In genomic region chr17:44219126-44219635, GRCh38 we compare ENCODE assay signal across 8 cellular contexts. TPM values are rescaled to one million over a fixed set of nuclear protein-coding genes. Genes with fewer than 3 reads are reported as not detected.
DNase-seq lines count a peak whose midpoint lies in the region; ATAC-seq and TF ChIP-seq lines count a peak whose summit lies in the region.

No MANE protein-coding gene starts in this region.

- peak overlapping the region; percentile 13 for H3K4me3 Mint-ChIP-seq in activated CD4-positive, alpha-beta memory T cell treated with anti-CD3 and anti-CD28 coated beads, Interleukin-2, amount 10 ng/mL, durations not matched to agents 7 days and 5 days
- H3K4me3 Mint-ChIP-seq in endothelial cell (ENCODE audit: unreplicated experiment): no peak overlapping the region

- peak; percentile 49 for TF ChIP-seq CTCF in endothelial cell (IDR thresholded peaks at IDR 0.05; ENCODE audit: unreplicated experiment)

- H3K27me3 Mint-ChIP-seq in activated CD4-positive, alpha-beta memory T cell treated with anti-CD3 and anti-CD28 coated beads, Interleukin-2, amount 10 ng/mL, durations not matched to agents 7 days and 5 days: no peaks in the 10 kb centered on the region
- H3K27me3 Mint-ChIP-seq in endothelial cell (ENCODE audit: unreplicated experiment): peaks cover 26% of the 10 kb centered on the region

- DNase-seq in activated gamma-delta T cell treated with Interleukin-2 at 50 U/mL for 16 hours (peak; percentile 60), activated gamma-delta T cell (lab: John Stamatoyannopoulos, UW) (no peak), NCI-H2227 (lab: John Stamatoyannopoulos, UW; ENCODE audit: unreplicated experiment) (peak; percentile 81), endothelial cell (ENCODE audit: low spot score) (peak; percentile 79), superior temporal gyrus (ENCODE audit: extremely low spot score) (peak; percentile 31)
- peak; percentile 75 for DNase-seq in activated CD4-positive, alpha-beta memory T cell treated with anti-CD3 and anti-CD28 coated beads, Interleukin-2, amount 10 ng/mL, durations not matched to agents 7 days and 5 days

- H3K4me1 Mint-ChIP-seq in activated CD4-positive, alpha-beta memory T cell treated with anti-CD3 and anti-CD28 coated beads, Interleukin-2, amount 10 ng/mL, durations not matched to agents 7 days and 5 days: peaks cover 42% of the 10 kb centered on the region
- peaks cover 32% of the 10 kb centered on the region for H3K4me1 Mint-ChIP-seq in endothelial cell (ENCODE audit: unreplicated experiment)

- H3K9ac ChIP-seq in mucosa of stomach (ENCODE audit: low read length): peak overlapping the region; percentile 70

- H3K9me3 ChIP-seq in mucosa of stomach (ENCODE audit: control insufficient read depth, low read length): no peaks in the 10 kb centered on the region

- H3K27me3 ChIP-seq in mucosa of stomach (ENCODE audit: control insufficient read depth, insufficient read depth, low read length): no peaks in the 10 kb centered on the region

- H3K4me1 ChIP-seq in mucosa of stomach (ENCODE audit: control insufficient read depth, insufficient read depth, low read length): peaks cover 32% of the 10 kb centered on the region

- no peak overlapping the region for H3K27ac Mint-ChIP-seq in activated CD4-positive, alpha-beta memory T cell treated with anti-CD3 and anti-CD28 coated beads, Interleukin-2, amount 10 ng/mL, durations not matched to agents 7 days and 5 days
- no peak overlapping the region for H3K27ac Mint-ChIP-seq in endothelial cell (ENCODE audit: unreplicated experiment)

- no peak overlapping the region for H3K4me3 ChIP-seq in mucosa of stomach (ENCODE audit: low read length)

- H3K36me3 Mint-ChIP-seq in activated CD4-positive, alpha-beta memory T cell treated with anti-CD3 and anti-CD28 coated beads, Interleukin-2, amount 10 ng/mL, durations not matched to agents 7 days and 5 days (ENCODE audit: low read depth): peaks cover 39% of the 10 kb centered on the region
- H3K36me3 Mint-ChIP-seq in endothelial cell (ENCODE audit: low read depth, unreplicated experiment): peaks cover 25% of the 10 kb centered on the region

- CTCF ChIA-PET in activated CD4-positive, alpha-beta memory T cell treated with anti-CD3 and anti-CD28 coated beads, Interleukin-2, amount 10 ng/mL, durations not matched to agents 7 days and 5 days (lab: Charles Lee): interaction anchor here (1.4 to 4.4 kb wide), 5 partner anchors 9 to 135 kb away, joined by 4 to 47 read pairs (median 11); partner anchors contain the start of gene TMUB2

- POLR2A ChIA-PET in activated CD4-positive, alpha-beta memory T cell treated with anti-CD3 and anti-CD28 coated beads, Interleukin-2, amount 10 ng/mL, durations not matched to agents 7 days and 5 days (lab: Charles Lee): interaction anchor here (1.1 to 18.0 kb wide), 8 partner anchors 8 to 1006 kb away, joined by 3 to 504 read pairs (median 4); partner anchors contain the start of genes ATXN7L3, HDAC5, SLC25A39 and TMUB2

- peaks cover 15% of the 10 kb centered on the region for H3K36me3 ChIP-seq in mucosa of stomach (ENCODE audit: control insufficient read depth, insufficient read depth, low read length)

- H3K9me3 Mint-ChIP-seq in activated CD4-positive, alpha-beta memory T cell treated with anti-CD3 and anti-CD28 coated beads, Interleukin-2, amount 10 ng/mL, durations not matched to agents 7 days and 5 days: no peaks in the 10 kb centered on the region
- H3K9me3 Mint-ChIP-seq in endothelial cell (ENCODE audit: unreplicated experiment): no peaks in the 10 kb centered on the region

- peak; percentile 33 for ATAC-seq in HG02678 (IDR thresholded peaks at IDR 0.05; ENCODE audit: unreplicated experiment)

RNA-seq across cellular contexts. Expression of gene UBTF, which starts 0.3 kb away (rescaled TPM):
- total RNA-seq in activated CD4-positive, alpha-beta memory T cell treated with anti-CD3 and anti-CD28 coated beads, Interleukin-2, amount 10 ng/mL, durations not matched to agents 7 days and 5 days: 100 to 1,000 TPM; 107 to 110 TPM
- total RNA-seq in endothelial cell (ENCODE audit: unreplicated experiment): 63.8 TPM

RNA-seq across cellular contexts. Expression of gene ATXN7L3, which starts 19.5 kb away (rescaled TPM):
- 100 to 1,000 TPM; 106 to 107 TPM for total RNA-seq in activated CD4-positive, alpha-beta memory T cell treated with anti-CD3 and anti-CD28 coated beads, Interleukin-2, amount 10 ng/mL, durations not matched to agents 7 days and 5 days
- total RNA-seq in endothelial cell (ENCODE audit: unreplicated experiment): 152 TPM

RNA-seq across cellular contexts. Expression of gene TMUB2, which starts 32.4 kb away (rescaled TPM):
- 10 to 100 TPM; 42.2 to 42.7 TPM for total RNA-seq in activated CD4-positive, alpha-beta memory T cell treated with anti-CD3 and anti-CD28 coated beads, Interleukin-2, amount 10 ng/mL, durations not matched to agents 7 days and 5 days
- total RNA-seq in endothelial cell (ENCODE audit: unreplicated experiment): 39.2 TPM

RNA-seq across cellular contexts. Expression of gene ASB16, which starts 48.7 kb away (rescaled TPM):
- total RNA-seq in activated CD4-positive, alpha-beta memory T cell treated with anti-CD3 and anti-CD28 coated beads, Interleukin-2, amount 10 ng/mL, durations not matched to agents 7 days and 5 days: under 1 TPM in 1 of 2 experiments, not detected in 1; 0.38 TPM
- total RNA-seq in endothelial cell (ENCODE audit: unreplicated experiment): not detected

RNA-seq across cellular contexts. Expression of gene SLC4A1, which starts 48.8 kb away (rescaled TPM):
- not detected for total RNA-seq in activated CD4-positive, alpha-beta memory T cell treated with anti-CD3 and anti-CD28 coated beads, Interleukin-2, amount 10 ng/mL, durations not matched to agents 7 days and 5 days
- not detected for total RNA-seq in endothelial cell (ENCODE audit: unreplicated experiment)
